Comparison of ENCODE assay signal across 9 cellular contexts in the genomic region with DNA sequence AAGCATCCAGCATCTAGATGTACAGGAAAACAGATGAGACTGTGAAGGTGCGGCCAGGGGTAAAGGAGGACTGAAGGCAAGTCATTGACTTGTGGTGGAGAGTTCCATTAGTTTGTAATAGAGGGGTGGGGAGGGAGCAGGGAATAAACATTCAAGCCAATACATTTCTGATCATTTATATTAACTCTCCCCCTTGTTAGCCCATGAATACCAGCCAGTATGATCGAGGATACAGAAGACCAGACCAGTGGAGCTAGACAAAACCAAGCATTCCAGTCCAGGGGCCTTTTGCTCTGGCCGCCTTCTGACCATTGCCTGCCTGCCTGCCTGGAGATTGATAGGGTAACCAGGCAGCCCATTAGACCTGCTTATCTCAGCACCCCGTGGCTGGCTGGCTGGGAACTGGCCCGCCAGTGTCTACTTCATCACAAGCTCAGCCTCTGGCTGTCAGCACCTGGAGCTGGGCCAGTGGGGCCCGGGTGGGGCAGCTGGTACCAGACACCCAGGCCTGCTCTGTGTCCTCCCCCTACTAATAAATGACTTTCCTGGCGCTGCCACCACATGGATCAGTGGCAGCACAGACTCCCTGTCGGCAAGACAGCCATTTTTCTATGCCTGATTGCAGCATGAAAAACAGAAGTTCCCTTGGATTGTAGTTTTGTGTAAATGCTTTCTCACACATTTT.
DNase-seq lines count a peak whose midpoint lies in the region; ATAC-seq, FAIRE-seq and TF ChIP-seq lines count a peak whose summit lies in the region.
"Had no signal": no experiment of that assay in that cellular context is flagged by ENCODE, and none has a peak within 500 bp of the region (broad histone marks: within the 10 kb centered on the region; RNA-seq: fewer than 3 reads in every experiment).

No MANE protein-coding gene starts in this region.

- BruUV-seq in A673 (replicated peaks; lab: Mats Ljungman, UMichigan), result no TSS peak
- no TSS peak for BruUV-seq in K562 (replicated peaks; lab: Mats Ljungman, UMichigan)

- DNase-seq in A673 (ENCODE audit: low spot score) (peak; percentile 10), NCI-H146 treated with DMSO at 0.1 percent for 48 hours (lab: John Stamatoyannopoulos, UW; ENCODE audit: unreplicated experiment) (peak; percentile 14), K562 (ENCODE audit: extremely low read depth in 1 of 4, low spot score in 3 of 4) (peak in 2 of 4 experiments; percentile 6 to 15), NCI-H1436 (lab: John Stamatoyannopoulos, UW) (no peak), cerebellar nuclear complex (lab: John Stamatoyannopoulos, UW) (no peak)
- DNase-seq in stimulated activated CD4-positive, alpha-beta T cell treated with anti-CD3 and anti-CD28 coated beads, Interleukin-4, amount 100 ng/mL, for 4 hours, result no peak
- no peak for DNase-seq in activated CD8-positive, alpha-beta memory T cell treated with anti-CD3 and anti-CD28 coated beads, Interleukin-2, amount 50 U/mL, for 4 hours
- DNase-seq: tibial artery had no signal

- 1% methylated on average over 8 of the region's 8 CpGs for WGBS in K562 (ENCODE audit: insufficient coverage, low coverage, missing lambda C conversion rate)
- 64 to 65% methylated on average over 5 of the region's 8 CpGs for WGBS in mesodermal cell (ENCODE audit: insufficient coverage in 2 of 2), 2 experiments

- H3K4me3 ChIP-seq in A673 (ENCODE audit: low read depth, low read length, poor library complexity, severe bottlenecking) (no peak overlapping the region), K562 (no peak overlapping the region), mesodermal cell (ENCODE audit: extremely low read depth, insufficient read depth, low read length, poor library complexity, severe bottlenecking) (no peak overlapping the region)
- H3K4me3 ChIP-seq: tibial artery had no signal

- H3K27ac ChIP-seq in A673 (ENCODE audit: low read depth, low read length, poor library complexity, severe bottlenecking), result no peak overlapping the region
- no peak overlapping the region for H3K27ac ChIP-seq in K562 (ENCODE audit: extremely low read depth, low read depth, low read length)
- H3K27ac ChIP-seq in mesodermal cell (ENCODE audit: low read depth, low read length, severe bottlenecking), result peak overlapping the region; percentile 46

- H3K27me3 ChIP-seq in A673 (replicated peaks; ENCODE audit: insufficient read depth, low read depth, low read length, poor library complexity) (no peaks in the 10 kb centered on the region), K562 (ENCODE audit: control insufficient read depth in 2 of 2, insufficient read depth in 2 of 2, low read length in 2 of 2) (no peaks in the 10 kb centered on the region; a peak in 1 of 5 replicates)
- H3K27me3 ChIP-seq: tibial artery had no signal

- intact Hi-C loops in A673 (cut with micrococcal nuclease; ENCODE audit: unreplicated experiment), result loop anchor here (5.0 kb wide), 1 partner anchor 296 kb away; no protein-coding TSS in a partner anchor
- intact Hi-C loops in K562 (cut with micrococcal nuclease), result loop anchor here (5.0 to 10.0 kb wide), 2 partner anchors 296 to 852 kb away; no protein-coding TSS in a partner anchor

- H3K9me1 ChIP-seq in K562 (ENCODE audit: control insufficient read depth, insufficient read depth, low read length), result no peaks in the 10 kb centered on the region

- POLR2A ChIA-PET in A673 (lab: Charles Lee; ENCODE audit: low non-redundant PET) (no interaction called here), K562 (lab: Yijun Ruan, JAX) (no interaction called here)

- no peaks in the 10 kb centered on the region for H3K9me3 ChIP-seq in A673 (ENCODE audit: low read depth, low read length, poor library complexity, severe bottlenecking)
- no peaks in the 10 kb centered on the region for H3K9me3 ChIP-seq in K562 (replicated peaks; ENCODE audit: control insufficient read depth, insufficient read depth, low read depth, low read length)
- no peaks in the 10 kb centered on the region for H3K9me3 ChIP-seq in mesodermal cell (ENCODE audit: control insufficient read depth, low read length)
- H3K9me3 ChIP-seq: tibial artery had no signal

- ATAC-seq in K562, result no peak; the same call in 2 of the 3 replicates

- in situ Hi-C loops in K562 (cut with MboI), result loop anchor here (10.0 kb wide), 1 partner anchor 298 kb away; no protein-coding TSS in a partner anchor

- no peak for TF ChIP-seq EP300 in K562 (IDR thresholded peaks at IDR 0.05; ENCODE audit: low read length)

- no peaks in the 10 kb centered on the region for H4K20me1 ChIP-seq in K562 (replicated peaks; ENCODE audit: control insufficient read depth, insufficient read depth, low read length)

- H3K79me2 ChIP-seq in K562 (ENCODE audit: control insufficient read depth, insufficient read depth, low read length), result no peaks in the 10 kb centered on the region

- CTCF ChIA-PET in A673 (lab: Charles Lee), result interaction anchor here (0.6 kb wide), 1 partner anchor 810 kb away, joined by 5 read pairs; no protein-coding TSS in a partner anchor
- CTCF ChIA-PET in K562 (lab: Yijun Ruan, JAX; ENCODE audit: low intra/inter-chr PET ratio), result no interaction called here

- TF ChIP-seq POLR2A in K562 (conservative IDR thresholded peaks at IDR 0.05), result no peak

- no peak for TF ChIP-seq RAD21 in K562 (CRISPR knock-in tag; conservative IDR thresholded peaks at IDR 0.05 in 1 of 2, IDR thresholded peaks at IDR 0.05 in 1 of 2)

- no peak overlapping the region for H3K9ac ChIP-seq in K562 (ENCODE audit: insufficient read depth in 1 of 2, low read depth in 2 of 2, low read length in 2 of 2)

- H3K4me1 ChIP-seq in A673 (ENCODE audit: insufficient read depth, low read length, poor library complexity, severe bottlenecking) (no peaks in the 10 kb centered on the region), K562 (replicated peaks in 1 of 2; ENCODE audit: control insufficient read depth in 2 of 2, insufficient read depth in 2 of 2, low read length in 2 of 2) (peaks cover 0 to 4% of the 10 kb centered on the region in 2 experiments; a peak in 2 of 5 replicates), mesodermal cell (ENCODE audit: control insufficient read depth, insufficient read depth, low read length, poor library complexity, severe bottlenecking) (no peaks in the 10 kb centered on the region)
- H3K4me1 ChIP-seq: tibial artery had no signal

- H3K36me3 ChIP-seq in A673 (ENCODE audit: insufficient read depth, low read length, poor library complexity, severe bottlenecking) (no peaks in the 10 kb centered on the region), K562 (ENCODE audit: control insufficient read depth, insufficient read depth, low read length) (no peaks in the 10 kb centered on the region), mesodermal cell (ENCODE audit: control insufficient read depth, insufficient read depth, low read length) (no peaks in the 10 kb centered on the region)
- H3K36me3 ChIP-seq: tibial artery had no signal

- no peak overlapping the region for H3K4me2 ChIP-seq in K562 (ENCODE audit: insufficient read depth, low read length)

- no peak for FAIRE-seq in K562 (lab: Jason Lieb, UNC)

- no peak for TF ChIP-seq CTCF in A673 (conservative IDR thresholded peaks at IDR 0.05; ENCODE audit: low read depth, low read length)
- TF ChIP-seq CTCF in K562 (IDR thresholded peaks at IDR 0.05 in 2 of 3, conservative IDR thresholded peaks at IDR 0.05 in 1 of 3; ENCODE audit: insufficient read depth in 2 of 3, low read depth in 1 of 3, low read length in 3 of 3), result no peak

- H2AFZ ChIP-seq in K562 (ENCODE audit: low read depth, low read length), result no peak overlapping the region

TF ChIP-seq in K562, 482 proteins besides CTCF, POLR2A, EP300 and RAD21:
- TF ChIP-seq, protein P1, sequence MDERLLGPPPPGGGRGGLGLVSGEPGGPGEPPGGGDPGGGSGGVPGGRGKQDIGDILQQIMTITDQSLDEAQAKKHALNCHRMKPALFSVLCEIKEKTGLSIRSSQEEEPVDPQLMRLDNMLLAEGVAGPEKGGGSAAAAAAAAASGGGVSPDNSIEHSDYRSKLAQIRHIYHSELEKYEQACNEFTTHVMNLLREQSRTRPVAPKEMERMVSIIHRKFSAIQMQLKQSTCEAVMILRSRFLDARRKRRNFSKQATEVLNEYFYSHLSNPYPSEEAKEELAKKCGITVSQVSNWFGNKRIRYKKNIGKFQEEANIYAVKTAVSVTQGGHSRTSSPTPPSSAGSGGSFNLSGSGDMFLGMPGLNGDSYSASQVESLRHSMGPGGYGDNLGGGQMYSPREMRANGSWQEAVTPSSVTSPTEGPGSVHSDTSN (CRISPR knock-in tag; IDR thresholded peaks at IDR 0.05; ENCODE audit: low read depth), result no peak
- TF ChIP-seq, protein P1 (tag; conservative IDR thresholded peaks at IDR 0.05; ENCODE audit: low read depth), result peak; percentile 59
- no peak for TF ChIP-seq JUND (IDR thresholded peaks at IDR 0.05; ENCODE audit: borderline replicate concordance, low read depth, low read length)
- TF ChIP-seq JUND (tag; IDR thresholded peaks at IDR 0.05; ENCODE audit: borderline replicate concordance, low read depth, low read length), result no peak

Comparison
In these comparisons a context has a peak if more than half of its experiments do, and no peak if none do; other contexts are left out.
1. DNase-seq: peak in A673 (single experiment) and NCI-H146 treated with DMSO at 0.1 percent for 48 hours (single experiment); none in NCI-H1436 (single experiment), stimulated activated CD4-positive, alpha-beta T cell treated with anti-CD3 and anti-CD28 coated beads, Interleukin-4, amount 100 ng/mL, for 4 hours (0 of 2), activated CD8-positive, alpha-beta memory T cell treated with anti-CD3 and anti-CD28 coated beads, Interleukin-2, amount 50 U/mL, for 4 hours (single experiment) and cerebellar nuclear complex (0 of 2).